In the genomic region with DNA sequence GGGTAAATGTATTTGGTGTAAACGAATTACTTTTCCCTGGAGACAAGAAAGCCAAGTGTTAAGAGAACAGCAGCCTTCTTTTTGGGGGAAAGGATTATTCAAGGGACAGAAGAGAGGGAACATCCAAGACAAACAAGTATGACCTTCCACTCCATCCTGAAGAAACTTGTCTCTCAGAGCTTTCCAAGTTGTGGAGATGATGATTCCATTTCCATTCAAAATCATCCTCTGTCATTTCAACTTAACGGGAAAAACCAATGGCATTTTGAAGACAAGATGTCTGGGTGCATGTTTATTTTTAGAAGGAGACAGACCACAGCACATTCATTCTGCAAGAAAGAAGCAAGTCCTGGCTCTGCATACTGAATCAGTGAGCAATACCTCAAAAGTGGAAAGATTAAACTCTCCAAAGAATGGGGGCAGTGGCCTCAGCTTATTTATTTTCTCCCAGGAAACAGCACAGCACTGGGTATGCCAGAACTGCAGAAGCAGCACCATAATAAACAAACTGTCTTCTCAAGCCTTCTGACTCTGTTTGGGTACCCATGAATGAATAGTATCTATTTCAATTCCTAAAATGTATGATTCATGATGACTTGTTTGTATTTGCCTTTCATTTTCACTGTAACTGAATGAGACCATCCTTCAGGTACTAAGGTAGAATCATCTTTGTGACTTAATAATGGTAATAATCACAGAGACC, we compare ENCODE assay signal across 17 cellular contexts.
A peak's percentile ranks its signal among the peaks of the same experiment; 100 is the strongest.
DNase-seq lines count a peak whose midpoint lies in the region; ATAC-seq and TF ChIP-seq lines count a peak whose summit lies in the region.
"Had no signal": no experiment of that assay in that cellular context is flagged by ENCODE, and none has a peak within 500 bp of the region (broad histone marks: within the 10 kb centered on the region; RNA-seq: fewer than 3 reads in every experiment).

No MANE protein-coding gene starts in this region.

- H3K27ac ChIP-seq in heart left ventricle (peak overlapping the region in 1 of 12 donors; percentile 51), stomach (no peak overlapping the region)
- H3K27ac ChIP-seq: upper lobe of left lung had no signal

- TF ChIP-seq CTCF in heart left ventricle (IDR thresholded peaks at IDR 0.05), result no peak
- no peak for TF ChIP-seq CTCF in stomach (IDR thresholded peaks at IDR 0.05)

- no peak for DNase-seq in heart left ventricle
- DNase-seq in cardiac septum (ENCODE audit: low spot score), result no peak
- peak; percentile 88 for DNase-seq in amniotic epithelial cell (ENCODE audit: low read depth)
- peak; percentile 26 for DNase-seq in globus pallidus (ENCODE audit: low spot score)
- peak; percentile 56 for DNase-seq in stromal cell of bone marrow (ENCODE audit: low read depth)
- no peak for DNase-seq in stomach
- DNase-seq in posterior vena cava (ENCODE audit: low spot score), result no peak
- DNase-seq: activated T-cell treated with anti-CD3 and anti-CD28 coated beads for 4 hours; anterior cingulate cortex; DMS79; HCEC 1CT; NCI-H1436; nephron progenitor cell; stimulated activated CD4-positive, alpha-beta T cell treated with anti-CD3 and anti-CD28 coated beads, Interleukin-12 subunit alpha, Interleukin-12 subunit beta, amount 100 ng/mL, for 4 hours; upper lobe of left lung had no signal

- no peak overlapping the region for H3K4me3 ChIP-seq in heart left ventricle
- H3K4me3 ChIP-seq in stomach, result no peak overlapping the region
- H3K4me3 ChIP-seq: upper lobe of left lung had no signal

- intact Hi-C loops in heart left ventricle (cut with DNase I), result no loop called here
- intact Hi-C loops in cardiac septum (cut with DNase I), result loop anchor here (10.0 kb wide), 1 partner anchor 296 kb away; no protein-coding TSS in a partner anchor
- intact Hi-C loops in stomach (cut with DNase I; ENCODE audit: low total_unique reads), result no loop called here
- intact Hi-C loops in posterior vena cava (cut with DNase I), result no loop called here

- H3K36me3 ChIP-seq in heart left ventricle (no peaks in the 10 kb centered on the region), stomach (no peaks in the 10 kb centered on the region)
- H3K36me3 ChIP-seq: upper lobe of left lung had no signal

- no peak for TF ChIP-seq POLR2A in heart left ventricle (IDR thresholded peaks at IDR 0.05)
- no peak for TF ChIP-seq POLR2A in stomach (IDR thresholded peaks at IDR 0.05)

- peaks cover 0 to 4% (median 0%) of the 10 kb centered on the region in 12 donors for H3K9me3 ChIP-seq in heart left ventricle
- H3K9me3 ChIP-seq in stomach, result no peaks in the 10 kb centered on the region
- H3K9me3 ChIP-seq: upper lobe of left lung had no signal

- H3K4me1 ChIP-seq in heart left ventricle (peaks cover 0 to 16% (median 0%) of the 10 kb centered on the region in 12 donors), stomach (peaks cover 0 to 3% (median 1%) of the 10 kb centered on the region in 4 donors)
- H3K4me1 ChIP-seq: upper lobe of left lung had no signal

- ATAC-seq in heart left ventricle, result peak; percentile 28 to 70 (median 48)
- no peak for ATAC-seq in HG02870 (IDR thresholded peaks at IDR 0.05; ENCODE audit: unreplicated experiment)
- ATAC-seq: WTC11 had no signal

- H3K27me3 ChIP-seq in heart left ventricle (no peaks in the 10 kb centered on the region), stomach (no peaks in the 10 kb centered on the region)
- H3K27me3 ChIP-seq: upper lobe of left lung had no signal

- no peak for TF ChIP-seq EP300 in stomach (IDR thresholded peaks at IDR 0.05)

- 42 to 72% (median 62%) methylated on average over 2 of the region's 2 CpGs for WGBS in heart left ventricle, 4 donors
- 67 to 80% (median 75%) methylated on average over 2 of the region's 2 CpGs for WGBS in stomach, 5 donors

Comparison
In these comparisons a context has a peak if more than half of its experiments do, and no peak if none do; other contexts are left out.
1. DNase-seq: peak in amniotic epithelial cell (single experiment), globus pallidus (single experiment) and stromal cell of bone marrow (single experiment); none in heart left ventricle (0 of 5), cardiac septum (single experiment), stomach (single experiment) and posterior vena cava (single experiment).